Comparison of ENCODE assay signal across 8 cellular contexts in the genomic region with DNA sequence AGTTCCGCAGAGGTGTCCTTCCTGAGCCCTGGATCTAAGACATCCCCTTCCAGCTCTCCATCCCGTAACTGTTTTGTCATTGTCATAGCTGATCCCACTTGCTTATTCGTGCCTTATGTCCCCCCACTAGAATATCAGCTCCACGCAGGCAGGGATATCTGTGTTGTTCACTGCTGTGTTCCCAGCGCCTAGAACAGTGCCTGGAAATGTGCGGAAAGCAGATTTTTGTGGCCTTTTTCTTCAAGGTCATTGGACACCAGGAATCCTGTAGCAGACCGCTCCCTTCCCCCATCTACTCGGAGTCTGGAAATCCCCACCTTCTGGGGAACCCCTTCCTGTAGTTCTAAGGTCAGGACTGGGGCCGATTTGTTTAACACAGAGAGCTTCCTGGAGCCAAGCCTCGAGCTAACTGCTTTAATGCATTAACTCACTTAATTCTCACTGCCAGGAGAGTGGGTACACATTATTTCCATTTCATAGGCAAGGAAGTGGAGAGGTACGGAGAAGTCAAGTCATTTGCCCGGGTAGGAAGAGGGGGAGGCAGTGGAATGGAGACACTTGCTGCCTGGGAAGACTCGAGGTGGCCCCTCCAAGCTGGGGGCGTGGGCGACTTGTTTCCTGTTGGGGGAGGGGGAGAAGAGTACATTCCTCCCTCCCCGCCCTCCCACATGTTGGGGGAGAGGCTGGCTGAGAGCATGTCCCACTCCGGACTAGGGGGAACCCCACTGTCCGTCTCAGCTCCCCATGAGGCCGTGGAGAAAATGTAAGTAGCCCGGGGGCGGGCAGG. TPM values are rescaled to one million over a fixed set of nuclear protein-coding genes. Genes with fewer than 3 reads are reported as not detected.
DNase-seq lines count a peak whose midpoint lies in the region; ATAC-seq, FAIRE-seq and TF ChIP-seq lines count a peak whose summit lies in the region.

No MANE protein-coding gene starts in this region.

- FAIRE-seq in GM12892 (lab: Jason Lieb, UNC) = peak; percentile 78

- peaks cover 52 to 54% of the 10 kb centered on the region in 2 donors for H3K4me1 Mint-ChIP-seq in effector memory CD8-positive, alpha-beta T cell (ENCODE audit: low read depth in 2 of 2)
- peaks cover 32% of the 10 kb centered on the region for H3K4me1 Mint-ChIP-seq in neural progenitor cell

- H3K4me2 ChIP-seq in neural progenitor cell = peak overlapping the region; percentile 75

- H3K27me3 ChIP-seq in neural progenitor cell (peaks cover 37% of the 10 kb centered on the region), thymus (ENCODE audit: control insufficient read depth, insufficient read depth) (peaks cover 3% of the 10 kb centered on the region)

- TF ChIP-seq CTCF in neural progenitor cell (IDR thresholded peaks at IDR 0.05) = no peak

- H3K36me3 Mint-ChIP-seq in effector memory CD8-positive, alpha-beta T cell (ENCODE audit: insufficient read depth) = peaks cover 41% of the 10 kb centered on the region
- no peaks in the 10 kb centered on the region for H3K36me3 Mint-ChIP-seq in neural progenitor cell

- H3K79me2 ChIP-seq in neural progenitor cell (ENCODE audit: low read depth) = peaks cover 11% of the 10 kb centered on the region

- no peaks in the 10 kb centered on the region for H3K27me3 Mint-ChIP-seq in effector memory CD8-positive, alpha-beta T cell
- H3K27me3 Mint-ChIP-seq in neural progenitor cell (ENCODE audit: insufficient read depth, low read depth) = peaks cover 18% of the 10 kb centered on the region

- H3K27ac Mint-ChIP-seq in effector memory CD8-positive, alpha-beta T cell = peak overlapping the region; percentile 84 to 95
- no peak overlapping the region for H3K27ac Mint-ChIP-seq in neural progenitor cell

- no peaks in the 10 kb centered on the region for H3K9me3 Mint-ChIP-seq in effector memory CD8-positive, alpha-beta T cell
- H3K9me3 Mint-ChIP-seq in neural progenitor cell = peaks cover 2% of the 10 kb centered on the region

- peaks cover 45% of the 10 kb centered on the region for H3F3A ChIP-seq in neural progenitor cell (ENCODE audit: low read depth)

- ATAC-seq in HG03439 (IDR thresholded peaks at IDR 0.05; ENCODE audit: unreplicated experiment) (peak; percentile 5), GM18520 (IDR thresholded peaks at IDR 0.05; ENCODE audit: unreplicated experiment) (no peak)
- no peak for ATAC-seq in effector memory CD8-positive, alpha-beta T cell (replicated peaks)

- no peak overlapping the region for H3K9ac ChIP-seq in neural progenitor cell

- H3K4me1 ChIP-seq in neural progenitor cell = peaks cover 14% of the 10 kb centered on the region
- H3K4me1 ChIP-seq in thymus (ENCODE audit: control insufficient read depth, insufficient read depth, low read length) = peaks cover 28% of the 10 kb centered on the region

- no peak for DNase-seq in GM12892 (ENCODE audit: insufficient read length)
- DNase-seq in activated CD4-positive, alpha-beta T cell treated with anti-CD3 and anti-CD28 coated beads for 4 hours = peak; percentile 90
- DNase-seq in effector memory CD8-positive, alpha-beta T cell = no peak
- peak; percentile 57 for DNase-seq in neural progenitor cell (ENCODE audit: low spot score)
- no peak for DNase-seq in T1000 (lab: John Stamatoyannopoulos, UW)

- peaks cover 4% of the 10 kb centered on the region for H4K20me1 ChIP-seq in neural progenitor cell (ENCODE audit: low read depth)

- peak overlapping the region; percentile 87 to 94 for H3K4me3 Mint-ChIP-seq in effector memory CD8-positive, alpha-beta T cell
- peak overlapping the region; percentile 85 for H3K4me3 Mint-ChIP-seq in neural progenitor cell

- no peak overlapping the region for H3K27ac ChIP-seq in neural progenitor cell
- H3K27ac ChIP-seq in thymus (ENCODE audit: low read depth) = peak overlapping the region; percentile 83

- WGBS in thymus = 39% methylated on average over 21 of the region's 21 CpGs

- peak overlapping the region; percentile 79 for H3K4me3 ChIP-seq in neural progenitor cell
- H3K4me3 ChIP-seq in thymus (ENCODE audit: low read length) = peak overlapping the region; percentile 88

- H2AFZ ChIP-seq in neural progenitor cell (replicated peaks) = no peak overlapping the region

- H3K36me3 ChIP-seq in neural progenitor cell (no peaks in the 10 kb centered on the region), thymus (ENCODE audit: control insufficient read depth, insufficient read depth) (peaks cover 3% of the 10 kb centered on the region)

- H3K9me3 ChIP-seq in neural progenitor cell (ENCODE audit: low read depth) (no peaks in the 10 kb centered on the region), thymus (ENCODE audit: control insufficient read depth) (no peaks in the 10 kb centered on the region)

- peak; percentile 35; the same call in 1 of the 2 replicates for TF ChIP-seq POLR2A in GM12892 (IDR thresholded peaks at IDR 0.05; ENCODE audit: low read depth, low read length)

RNA-seq across cellular contexts. Expression of gene SH2B3, which starts 1.2 kb away (rescaled TPM):
- 15.8 TPM for polyA plus RNA-seq in GM12892 (2012; ENCODE audit: missing spikeins)
- total RNA-seq in neural progenitor cell (ENCODE audit: low replicate concordance) = 2.8 and 5.7 TPM in 2 replicates
- polyA plus RNA-seq in thymus = 9.1 TPM

RNA-seq across cellular contexts. Expression of gene PHETA1, which starts 35.7 kb away (rescaled TPM):
- polyA plus RNA-seq in GM12892 (2012; ENCODE audit: missing spikeins) = 1.3 TPM
- total RNA-seq in neural progenitor cell (ENCODE audit: low replicate concordance) = 1.5 and 12.8 TPM in 2 replicates
- 4.4 TPM for polyA plus RNA-seq in thymus

Comparison
In these comparisons a context has a peak if more than half of its experiments do, and no peak if none do; other contexts are left out.
1. DNase-seq: peak in activated CD4-positive, alpha-beta T cell treated with anti-CD3 and anti-CD28 coated beads for 4 hours (2 of 2) and neural progenitor cell (single experiment); none in GM12892 (single experiment), effector memory CD8-positive, alpha-beta T cell (0 of 3) and T1000 (single experiment).